Comparison of ENCODE assay signal across 1 cellular context in genomic region chr12:124917135-124917840, GRCh38.
TF ChIP-seq lines count a peak whose summit lies in the region.

No MANE protein-coding gene starts in this region.

TF ChIP-seq in K562, 482 proteins besides CTCF, POLR2A, EP300 and RAD21 (continued from another document and continues in another):
- TF ChIP-seq CREB1 (IDR thresholded peaks at IDR 0.05) (peak; percentile 56), CREB1 (CRISPR knock-in tag; IDR thresholded peaks at IDR 0.05) (peak; percentile 84), ZNF324 (CRISPR knock-in tag; IDR thresholded peaks at IDR 0.05) (no peak), ZNF316 (IDR thresholded peaks at IDR 0.05) (peak; percentile 68), NR2C2 (CRISPR knock-in tag; IDR thresholded peaks at IDR 0.05) (no peak), NR2C2 (tag; IDR thresholded peaks at IDR 0.05) (peak; percentile 92), RFX5 (IDR thresholded peaks at IDR 0.05; ENCODE audit: low read depth, low read length) (peak; percentile 85), CREM (IDR thresholded peaks at IDR 0.05; ENCODE audit: low read depth) (peak; percentile 86), RBM15 (IDR thresholded peaks at IDR 0.05; ENCODE audit: insufficient read depth, low read length) (no peak), ASH1L (IDR thresholded peaks at IDR 0.05; ENCODE audit: borderline replicate concordance, low read depth, partially characterized antibody) (peak; percentile 17), KAT8 (IDR thresholded peaks at IDR 0.05; ENCODE audit: low read depth) (no peak), MYC (IDR thresholded peaks at IDR 0.05; ENCODE audit: low read depth, low read length) (peak; percentile 67; the same call in 1 of the 2 replicates), MYC (CRISPR knock-in tag; IDR thresholded peaks at IDR 0.05; ENCODE audit: borderline replicate concordance, low read depth) (no peak), FOXP1 (CRISPR knock-in tag; IDR thresholded peaks at IDR 0.05) (0 out of 2 replicates have a peak, but pooled peaks have one; percentile 33), SUPT5H (IDR thresholded peaks at IDR 0.05) (peak; percentile 70), MTA1 (IDR thresholded peaks at IDR 0.05; ENCODE audit: borderline replicate concordance) (peak; percentile 70), RBBP5 (IDR thresholded peaks at IDR 0.05; ENCODE audit: borderline replicate concordance, insufficient read depth, low read length, poor library complexity, severe bottlenecking) (peak; percentile 74), FOXJ2 (tag; IDR thresholded peaks at IDR 0.05) (peak; percentile 73), NELFE (IDR thresholded peaks at IDR 0.05; ENCODE audit: insufficient read depth, insufficient read length) (no peak), ZMIZ1 (IDR thresholded peaks at IDR 0.05; ENCODE audit: low read depth in 2 of 2, low read length in 2 of 2) (peak in 1 of 2 experiments; percentile 70; a peak in 2 of 4 replicates), CBX3 (IDR thresholded peaks at IDR 0.05; ENCODE audit: borderline replicate concordance in 1 of 2, low read length in 2 of 2) (peak in 1 of 2 experiments; percentile 93; a peak in 2 of 3 replicates), ZNF589 (CRISPR knock-in tag; IDR thresholded peaks at IDR 0.05; ENCODE audit: low read depth) (peak; percentile 38; the same call in 1 of the 2 replicates), CHCHD3 (CRISPR knock-in tag; IDR thresholded peaks at IDR 0.05) (no peak), RCOR1 (IDR thresholded peaks at IDR 0.05; ENCODE audit: borderline replicate concordance in 1 of 2, low read depth in 2 of 2, low read length in 2 of 2) (peak; percentile 52 to 96; a peak in 3 of 4 replicates), ZBTB1 (CRISPR knock-in tag; IDR thresholded peaks at IDR 0.05; ENCODE audit: borderline replicate concordance, low read depth) (no peak), ZBTB7A (IDR thresholded peaks at IDR 0.05; ENCODE audit: borderline replicate concordance, control insufficient read depth, low read depth, low read length) (peak; percentile 62; the same call in 1 of the 2 replicates), BRCA1 (IDR thresholded peaks at IDR 0.05) (no peak), BRCA1 (CRISPR knock-in tag; IDR thresholded peaks at IDR 0.05) (no peak), ZNF232 (CRISPR knock-in tag; IDR thresholded peaks at IDR 0.05) (0 out of 2 replicates have a peak, but pooled peaks have one; percentile 41), MITF (IDR thresholded peaks at IDR 0.05) (peak; percentile 78), ZNF212 (CRISPR knock-in tag; IDR thresholded peaks at IDR 0.05) (0 out of 2 replicates have a peak, but pooled peaks have one; percentile 7), SMAD1 (IDR thresholded peaks at IDR 0.05; ENCODE audit: low read depth, low read length, partially characterized antibody) (peak; percentile 74), IRF9 (tag; IDR thresholded peaks at IDR 0.05) (peak; percentile 80), NFE2 (IDR thresholded peaks at IDR 0.05; ENCODE audit: low read depth) (peak; percentile 95), CXXC5 (CRISPR knock-in tag; IDR thresholded peaks at IDR 0.05) (peak; percentile 91), NRF1 (conservative IDR thresholded peaks at IDR 0.05 in 1 of 2, IDR thresholded peaks at IDR 0.05 in 1 of 2) (peak; percentile 54 to 65), OTX1 (CRISPR knock-in tag; IDR thresholded peaks at IDR 0.05) (0 out of 2 replicates have a peak, but pooled peaks have one; percentile 2), LEF1 (IDR thresholded peaks at IDR 0.05) (peak; percentile 94), HDAC2 (IDR thresholded peaks at IDR 0.05) (peak; percentile 52; the same call in 1 of the 2 replicates), NBN (IDR thresholded peaks at IDR 0.05; ENCODE audit: low read depth) (peak; percentile 81), JUN (IDR thresholded peaks at IDR 0.05; ENCODE audit: borderline replicate concordance, low read depth, low read length) (peak; percentile 99), JUN (CRISPR knock-in tag; IDR thresholded peaks at IDR 0.05; ENCODE audit: borderline replicate concordance) (peak; percentile 80; the same call in 1 of the 2 replicates), RBM39 (optimal IDR thresholded peaks at IDR 0.05; ENCODE audit: low read depth, low read length) (peak; percentile 44), NEUROD1 (IDR thresholded peaks at IDR 0.05; ENCODE audit: borderline replicate concordance, low read depth, low read length, partially characterized antibody) (peak; percentile 100), SOX6 (IDR thresholded peaks at IDR 0.05) (peak; percentile 77), POLR2AphosphoS5 (IDR thresholded peaks at IDR 0.05; ENCODE audit: control insufficient read depth, insufficient read depth, low read depth, low read length) (peak; percentile 77), CEBPG (CRISPR knock-in tag; IDR thresholded peaks at IDR 0.05) (peak; percentile 98), CEBPG (tag; conservative IDR thresholded peaks at IDR 0.05 in 1 of 2, IDR thresholded peaks at IDR 0.05 in 1 of 2) (peak; percentile 96 to 98), SAP30 (IDR thresholded peaks at IDR 0.05; ENCODE audit: borderline replicate concordance, insufficient read depth, low read depth, low read length, poor library complexity, severe bottlenecking) (peak; percentile 44), FOXK2 (conservative IDR thresholded peaks at IDR 0.05 in 1 of 2, IDR thresholded peaks at IDR 0.05 in 1 of 2; ENCODE audit: low read depth in 2 of 2) (peak; percentile 57 to 81), KLF13 (tag; IDR thresholded peaks at IDR 0.05; ENCODE audit: borderline replicate concordance, low read depth) (peak; percentile 65; the same call in 1 of the 2 replicates), BCLAF1 (IDR thresholded peaks at IDR 0.05; ENCODE audit: borderline replicate concordance in 1 of 2, control insufficient read depth in 1 of 2, low read depth in 2 of 2, low read length in 1 of 2) (peak in 1 of 2 experiments; percentile 58; a peak in 1 of 4 replicates), MXI1 (IDR thresholded peaks at IDR 0.05; ENCODE audit: low read depth, low read length) (peak; percentile 23; the same call in 1 of the 2 replicates), KLF16 (IDR thresholded peaks at IDR 0.05) (0 out of 2 replicates have a peak, but pooled peaks have one; percentile 64), ZNF583 (CRISPR knock-in tag; IDR thresholded peaks at IDR 0.05) (no peak), TEAD4 (IDR thresholded peaks at IDR 0.05; ENCODE audit: low read length) (peak; percentile 78), TEAD4 (CRISPR knock-in tag; IDR thresholded peaks at IDR 0.05; ENCODE audit: borderline replicate concordance) (no peak), SMARCA5 (IDR thresholded peaks at IDR 0.05) (no peak), ZNF282 (CRISPR knock-in tag; IDR thresholded peaks at IDR 0.05) (no peak), SP2 (IDR thresholded peaks at IDR 0.05; ENCODE audit: extremely low read depth, low read depth, low read length, poor library complexity, severe bottlenecking) (no peak), PBX2 (CRISPR knock-in tag; IDR thresholded peaks at IDR 0.05; ENCODE audit: low read depth) (no peak; the same call in 1 of the 2 replicates), PBX2 (tag; conservative IDR thresholded peaks at IDR 0.05; ENCODE audit: low read depth) (peak; percentile 64), ZNF175 (CRISPR knock-in tag; IDR thresholded peaks at IDR 0.05; ENCODE audit: low read depth) (peak; percentile 92), ZC3H11A (IDR thresholded peaks at IDR 0.05; ENCODE audit: low read depth, low read length) (no peak), ZC3H4 (CRISPR knock-in tag; IDR thresholded peaks at IDR 0.05; ENCODE audit: borderline replicate concordance) (0 out of 2 replicates have a peak, but pooled peaks have one; percentile 7), HMGN3 (IDR thresholded peaks at IDR 0.05; ENCODE audit: borderline replicate concordance, extremely low read depth, insufficient read length, low read depth, low read length) (peak; percentile 75), ESRRA (IDR thresholded peaks at IDR 0.05; ENCODE audit: borderline replicate concordance, low read depth) (peak; percentile 71), ELF1 (tag; IDR thresholded peaks at IDR 0.05) (peak; percentile 95)
